ENCODE assay signal across 28 cellular contexts in genomic region chr13:64488731-64489130, GRCh38.
"Had no signal": no experiment of that assay in that cellular context is flagged by ENCODE, and none has a peak within 500 bp of the region (broad histone marks: within the 10 kb centered on the region; RNA-seq: fewer than 3 reads in every experiment).

No MANE protein-coding gene starts in this region.

- H3K27me3 Mint-ChIP-seq: activated CD4-positive, alpha-beta T cell treated with anti-CD3 and anti-CD28 coated beads, Interleukin-2, amount 10 ng/mL, durations not matched to agents 24 days and 14 days; activated CD8-positive, alpha-beta memory T cell treated with anti-CD3 and anti-CD28 coated beads, Interleukin-2, amount 10 ng/mL, durations not matched to agents 7 days and 5 days; activated naive CD8-positive, alpha-beta T cell treated with anti-CD3 and anti-CD28 coated beads, Interleukin-2, amount 50 U/mL, for 24 hours; activated T-cell treated with anti-CD3 and anti-CD28 coated beads, Interleukin-2, amount 50 U/mL, for 24 hours had no signal

- H3K27ac ChIP-seq: body of pancreas, SK-N-MC had no signal

- H3K4me3 ChIP-seq: body of pancreas, SK-N-MC had no signal

- H3K4me1 ChIP-seq: body of pancreas had no signal

- H3K9me3 Mint-ChIP-seq: T-helper 1 cell treated with Interleukin-12 subunit alpha and Interleukin-12 subunit beta and Interleukin-4 antibody, amounts not matched to agents 30 μg/mL and 1 μg/mL, for 36 hours had no signal

- ATAC-seq: activated CD8-positive, alpha-beta memory T cell treated with anti-CD3 and anti-CD28 coated beads, Interleukin-2, amount 10 ng/mL, durations not matched to agents 7 days and 5 days; activated naive CD4-positive, alpha-beta T cell treated with anti-CD3 and anti-CD28 coated beads, Interleukin-2, amount 50 U/mL, for 72 hours; activated naive CD8-positive, alpha-beta T cell treated with anti-CD3 and anti-CD28 coated beads, Interleukin-2, amount 50 U/mL, for 24 hours; body of pancreas; Panc1; Right ventricle myocardium inferior; WTC11 had no signal

- H3K4me1 Mint-ChIP-seq: activated CD4-positive, alpha-beta T cell treated with anti-CD3 and anti-CD28 coated beads, Interleukin-2, amount 10 ng/mL, durations not matched to agents 24 days and 14 days; activated CD8-positive, alpha-beta memory T cell treated with anti-CD3 and anti-CD28 coated beads, Interleukin-2, amount 10 ng/mL, durations not matched to agents 7 days and 5 days; activated naive CD8-positive, alpha-beta T cell treated with anti-CD3 and anti-CD28 coated beads, Interleukin-2, amount 50 U/mL, for 24 hours; WTC11 had no signal

- DNase-seq: activated CD4-positive, alpha-beta T cell treated with anti-CD3 and anti-CD28 coated beads, Interleukin-2, amount 10 ng/mL, durations not matched to agents 24 days and 14 days; activated CD4-positive, alpha-beta T cell treated with anti-CD3 and anti-CD28 coated beads, Interleukin-2, amount 50 U/mL, for 48 hours; activated CD4-positive, CD25-positive, alpha-beta regulatory T cell treated with anti-CD3 and anti-CD28 coated beads, Interleukin-2, amount 50 U/mL, for 72 hours; activated CD8-positive, alpha-beta memory T cell treated with anti-CD3 and anti-CD28 coated beads, Interleukin-2, amount 10 ng/mL, durations not matched to agents 7 days and 5 days; activated effector memory CD4-positive, alpha-beta T cell treated with anti-CD3 and anti-CD28 coated beads, Interleukin-2, amount 50 U/mL, for 16 hours; activated naive CD4-positive, alpha-beta T cell treated with Interleukin-2 at 50 U/mL for 16 hours; activated naive CD8-positive, alpha-beta T cell treated with anti-CD3 and anti-CD28 coated beads, Interleukin-2, amount 50 U/mL, for 24 hours; activated T-cell treated with anti-CD3 and anti-CD28 coated beads, Interleukin-2, amount 50 U/mL, for 24 hours; amygdala; body of pancreas; central memory CD4-positive, alpha-beta T cell; cortex of kidney; NCI-H1092 treated with DMSO at 0.1 percent for 48 hours; NCI-H1417 treated with DMSO at 0.1 percent for 48 hours; NCI-H1694; NCI-H2029; NCI-H345; NCI-H510A; NCI-H526 treated with DMSO at 0.1 percent for 48 hours; NK-92 treated with Interleukin-12 subunit alpha and Interleukin-12 subunit beta, amount 100 ng/mL, for 24 hours; OCI-M1; RPMI8226 had no signal

- H3K27ac Mint-ChIP-seq: activated CD4-positive, alpha-beta T cell treated with anti-CD3 and anti-CD28 coated beads, Interleukin-2, amount 10 ng/mL, durations not matched to agents 24 days and 14 days; activated CD8-positive, alpha-beta memory T cell treated with anti-CD3 and anti-CD28 coated beads, Interleukin-2, amount 10 ng/mL, durations not matched to agents 7 days and 5 days; activated naive CD4-positive, alpha-beta T cell treated with anti-CD3 and anti-CD28 coated beads, Interleukin-2, amount 50 U/mL, for 72 hours; activated naive CD8-positive, alpha-beta T cell treated with anti-CD3 and anti-CD28 coated beads, Interleukin-2, amount 50 U/mL, for 24 hours; activated T-cell treated with anti-CD3 and anti-CD28 coated beads, Interleukin-2, amount 50 U/mL, for 24 hours; T-helper 1 cell treated with Interleukin-12 subunit alpha and Interleukin-12 subunit beta and Interleukin-4 antibody, amounts not matched to agents 30 μg/mL and 1 μg/mL, for 36 hours; WTC11 had no signal

- H3K9me3 ChIP-seq: body of pancreas had no signal

- H3K4me3 Mint-ChIP-seq: activated CD4-positive, alpha-beta T cell treated with anti-CD3 and anti-CD28 coated beads, Interleukin-2, amount 10 ng/mL, durations not matched to agents 24 days and 14 days; activated CD8-positive, alpha-beta memory T cell treated with anti-CD3 and anti-CD28 coated beads, Interleukin-2, amount 10 ng/mL, durations not matched to agents 7 days and 5 days; activated naive CD8-positive, alpha-beta T cell treated with anti-CD3 and anti-CD28 coated beads, Interleukin-2, amount 50 U/mL, for 24 hours; activated T-cell treated with anti-CD3 and anti-CD28 coated beads, Interleukin-2, amount 50 U/mL, for 24 hours; T-helper 1 cell treated with Interleukin-12 subunit alpha and Interleukin-12 subunit beta and Interleukin-4 antibody, amounts not matched to agents 30 μg/mL and 1 μg/mL, for 36 hours; WTC11 had no signal

- H3K36me3 Mint-ChIP-seq: activated CD8-positive, alpha-beta memory T cell treated with anti-CD3 and anti-CD28 coated beads, Interleukin-2, amount 10 ng/mL, durations not matched to agents 7 days and 5 days; activated naive CD4-positive, alpha-beta T cell treated with anti-CD3 and anti-CD28 coated beads, Interleukin-2, amount 50 U/mL, for 72 hours; WTC11 had no signal

- H3K27me3 ChIP-seq: body of pancreas had no signal
